12 cellular contexts compared by ENCODE assay signal in the genomic region with DNA sequence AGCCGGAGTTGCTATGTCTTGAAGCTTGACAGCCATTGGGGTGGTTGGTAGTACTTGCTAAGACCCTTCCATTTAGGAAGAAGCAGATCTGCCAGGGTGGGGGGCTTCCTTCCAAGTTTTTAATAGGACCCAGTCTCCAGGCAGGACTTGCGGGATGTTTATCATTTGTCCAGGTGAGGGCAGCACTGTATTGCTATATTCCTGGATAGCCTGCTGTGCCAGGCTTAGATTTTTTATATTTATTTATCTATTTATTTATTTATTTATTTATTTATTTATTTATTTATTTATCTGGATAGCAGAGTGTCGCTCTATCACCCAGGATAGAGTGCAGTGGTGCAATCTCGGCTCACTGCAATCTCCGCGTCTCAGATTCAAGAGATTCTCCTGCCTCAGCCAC.
DNase-seq lines count a peak whose midpoint lies in the region; ATAC-seq and TF ChIP-seq lines count a peak whose summit lies in the region.
"Had no signal": no experiment of that assay in that cellular context is flagged by ENCODE, and none has a peak within 500 bp of the region (broad histone marks: within the 10 kb centered on the region; RNA-seq: fewer than 3 reads in every experiment).

No MANE protein-coding gene starts in this region.

- H3K27me3 Mint-ChIP-seq in MCF 10A (ENCODE audit: insufficient read depth, unreplicated experiment) (peaks cover 3% of the 10 kb centered on the region), endodermal cell (ENCODE audit: insufficient read depth) (no peaks in the 10 kb centered on the region)

- H3K4me1 ChIP-seq in breast epithelium (no peaks in the 10 kb centered on the region), endodermal cell (ENCODE audit: control insufficient read depth, insufficient read depth, low read length) (no peaks in the 10 kb centered on the region), upper lobe of right lung (no peaks in the 10 kb centered on the region)
- H3K4me1 ChIP-seq: esophagus squamous epithelium, HAP-1 had no signal

- ATAC-seq in upper lobe of right lung, result no peak
- ATAC-seq: WTC11 had no signal

- no peak for TF ChIP-seq POLR2A in breast epithelium (IDR thresholded peaks at IDR 0.05)

- H3K27ac Mint-ChIP-seq in MCF 10A (ENCODE audit: low read depth, unreplicated experiment) (no peak overlapping the region), endodermal cell (no peak overlapping the region)
- H3K27ac Mint-ChIP-seq: activated naive CD8-positive, alpha-beta T cell; WTC11 had no signal

- H3K4me3 ChIP-seq in breast epithelium, result no peak overlapping the region
- no peak overlapping the region for H3K4me3 ChIP-seq in endodermal cell (ENCODE audit: low read length)
- no peak overlapping the region for H3K4me3 ChIP-seq in upper lobe of right lung
- H3K4me3 ChIP-seq: esophagus squamous epithelium, HAP-1 had no signal

- H3K36me3 ChIP-seq in breast epithelium (no peaks in the 10 kb centered on the region), endodermal cell (ENCODE audit: control insufficient read depth, insufficient read depth, low read length) (no peaks in the 10 kb centered on the region), upper lobe of right lung (no peaks in the 10 kb centered on the region)
- H3K36me3 ChIP-seq: esophagus squamous epithelium, HAP-1 had no signal

- H3K4me1 Mint-ChIP-seq in MCF 10A (ENCODE audit: insufficient read depth, unreplicated experiment) (no peaks in the 10 kb centered on the region), endodermal cell (no peaks in the 10 kb centered on the region)
- H3K4me1 Mint-ChIP-seq: WTC11 had no signal

- H3K4me3 Mint-ChIP-seq in MCF 10A (ENCODE audit: unreplicated experiment) (no peak overlapping the region), endodermal cell (no peak overlapping the region)
- H3K4me3 Mint-ChIP-seq: activated naive CD8-positive, alpha-beta T cell; WTC11 had no signal

- WGBS in endodermal cell (ENCODE audit: insufficient coverage in 1 of 2, insufficient read length in 1 of 2), 2 experiments, result 81% methylated on average over 6 of the region's 6 CpGs; no CpG with 5 or more reads in 1 of the 2 experiments

- no peak overlapping the region for H3K27ac ChIP-seq in breast epithelium
- H3K27ac ChIP-seq in endodermal cell (ENCODE audit: low read depth, low read length), result no peak overlapping the region
- no peak overlapping the region for H3K27ac ChIP-seq in upper lobe of right lung
- H3K27ac ChIP-seq: esophagus squamous epithelium had no signal

- no peaks in the 10 kb centered on the region for H3K9me3 ChIP-seq in breast epithelium
- no peaks in the 10 kb centered on the region for H3K9me3 ChIP-seq in endodermal cell (ENCODE audit: control insufficient read depth, low read length)
- no peaks in the 10 kb centered on the region for H3K9me3 ChIP-seq in upper lobe of right lung
- H3K9me3 ChIP-seq: esophagus squamous epithelium, HAP-1 had no signal

- H3K9me3 Mint-ChIP-seq in MCF 10A (ENCODE audit: unreplicated experiment) (no peaks in the 10 kb centered on the region), endodermal cell (peaks cover 39% of the 10 kb centered on the region)
- H3K9me3 Mint-ChIP-seq: WTC11 had no signal

- POLR2A ChIA-PET in MCF 10A (lab: Yijun Ruan, JAX), result interaction anchor here (0.6 kb wide), 1 partner anchor 141 kb away, joined by 3 read pairs; no protein-coding TSS in a partner anchor

- TF ChIP-seq CTCF in MCF 10A (IDR thresholded peaks at IDR 0.05; ENCODE audit: unreplicated experiment) (peak; percentile 16), breast epithelium (IDR thresholded peaks at IDR 0.05) (no peak), endodermal cell (conservative IDR thresholded peaks at IDR 0.05) (peak; percentile 64), upper lobe of right lung (IDR thresholded peaks at IDR 0.05) (peak; percentile 26)

- H3K36me3 Mint-ChIP-seq in MCF 10A (ENCODE audit: insufficient read depth, unreplicated experiment) (no peaks in the 10 kb centered on the region), endodermal cell (ENCODE audit: low read depth) (no peaks in the 10 kb centered on the region)
- H3K36me3 Mint-ChIP-seq: activated naive CD8-positive, alpha-beta T cell; WTC11 had no signal

- peaks cover 0 to 10% of the 10 kb centered on the region in 2 donors for H3K27me3 ChIP-seq in breast epithelium
- no peaks in the 10 kb centered on the region for H3K27me3 ChIP-seq in endodermal cell (ENCODE audit: control insufficient read depth, insufficient read depth, low read length, poor library complexity, severe bottlenecking)
- H3K27me3 ChIP-seq in upper lobe of right lung, result no peaks in the 10 kb centered on the region
- H3K27me3 ChIP-seq: esophagus squamous epithelium had no signal

- DNase-seq in MCF 10A (ENCODE audit: unreplicated experiment), result peak; percentile 36
- no peak for DNase-seq in breast epithelium (ENCODE audit: low spot score in 2 of 2)
- peak; percentile 36 for DNase-seq in NCI-H460 (ENCODE audit: extremely low read depth, low read depth)
- DNase-seq in endodermal cell, result peak; percentile 41
- DNase-seq in upper lobe of right lung, result no peak
- no peak for DNase-seq in activated T-cell treated with anti-CD3 and anti-CD28 coated beads, Interleukin-2, amount 50 U/mL, for 48 hours
- DNase-seq in superior temporal gyrus (ENCODE audit: extremely low spot score), result no peak
- no peak for DNase-seq in NCI-H1048 (lab: John Stamatoyannopoulos, UW)
- DNase-seq: esophagus squamous epithelium had no signal

- no TSS peak for BruUV-seq in MCF 10A (replicated peaks; lab: Mats Ljungman, UMichigan)

- CTCF ChIA-PET in MCF 10A (lab: Yijun Ruan, JAX), result interaction anchor here (0.6 to 2.2 kb wide), 11 partner anchors 17 to 870 kb away, joined by 3 to 11 read pairs (median 3); a partner anchor contains a TSS

- intact Hi-C loops in MCF 10A (cut with micrococcal nuclease), result loop anchor here (1.0 to 10.0 kb wide), 3 partner anchors 306 to 1069 kb away; no protein-coding TSS in a partner anchor
- intact Hi-C loops in breast epithelium (cut with DNase I; ENCODE audit: low total_unique reads), result no loop called here
- intact Hi-C loops in upper lobe of right lung (cut with DNase I), result no loop called here

- no peak overlapping the region for H3K9ac ChIP-seq in endodermal cell (ENCODE audit: extremely low read depth, low read length, poor library complexity, severe bottlenecking)

Comparison
In these comparisons a context has a peak if more than half of its experiments do, and no peak if none do; other contexts are left out.
1. DNase-seq: peak in MCF 10A (single experiment), NCI-H460 (single experiment) and endodermal cell (single experiment); none in breast epithelium (0 of 2), upper lobe of right lung (single experiment), activated T-cell treated with anti-CD3 and anti-CD28 coated beads, Interleukin-2, amount 50 U/mL, for 48 hours (0 of 2), superior temporal gyrus (single experiment) and NCI-H1048 (single experiment).
2. CTCF ChIP-seq: peak in MCF 10A (single experiment), endodermal cell (single experiment) and upper lobe of right lung (single experiment); none in breast epithelium (0 of 3).